ENCODE assay signal across 8 cellular contexts in genomic region chr12:6612247-6612646, GRCh38. TPM values are rescaled to one million over a fixed set of nuclear protein-coding genes. Genes with fewer than 3 reads are reported as not detected.
DNase-seq lines count a peak whose midpoint lies in the region; TF ChIP-seq lines count a peak whose summit lies in the region.
"Had no signal": no experiment of that assay in that cellular context is flagged by ENCODE, and none has a peak within 500 bp of the region (broad histone marks: within the 10 kb centered on the region; RNA-seq: fewer than 3 reads in every experiment).

No MANE protein-coding gene starts in this region.

- H3K27me3 ChIP-seq in HL-60 (ENCODE audit: insufficient read depth, poor library complexity, severe bottlenecking) (no peaks in the 10 kb centered on the region), SU-DHL-6 (ENCODE audit: low read length) (no peaks in the 10 kb centered on the region), endodermal cell (ENCODE audit: control insufficient read depth, insufficient read depth, low read length, poor library complexity, severe bottlenecking) (no peaks in the 10 kb centered on the region), skeletal muscle tissue (ENCODE audit: control insufficient read depth in 3 of 3, insufficient read depth in 3 of 3, low read length in 3 of 3) (no peaks in the 10 kb centered on the region)

- no peaks in the 10 kb centered on the region for H3K27me3 Mint-ChIP-seq in endodermal cell (ENCODE audit: insufficient read depth)

- no peak overlapping the region for H3K4me3 ChIP-seq in HL-60 (replicated peaks; ENCODE audit: insufficient read depth, low read length)
- H3K4me3 ChIP-seq in SU-DHL-6 (ENCODE audit: insufficient read depth, low read length, poor library complexity, severe bottlenecking) = no peak overlapping the region
- no peak overlapping the region for H3K4me3 ChIP-seq in endodermal cell (ENCODE audit: low read length)
- H3K4me3 ChIP-seq in skeletal muscle tissue (ENCODE audit: low read length in 3 of 3) = no peak overlapping the region

- no peaks in the 10 kb centered on the region for H3K36me3 Mint-ChIP-seq in endodermal cell (ENCODE audit: low read depth)

- H3K4me1 ChIP-seq in endodermal cell (ENCODE audit: control insufficient read depth, insufficient read depth, low read length) = peaks cover 14% of the 10 kb centered on the region
- peaks cover 14 to 26% (median 25%) of the 10 kb centered on the region in 3 donors for H3K4me1 ChIP-seq in skeletal muscle tissue (ENCODE audit: control insufficient read depth in 3 of 3, insufficient read depth in 3 of 3, low read length in 3 of 3)

- no peaks in the 10 kb centered on the region for H3K79me2 ChIP-seq in SU-DHL-6 (ENCODE audit: insufficient read depth, low read length)

- H3K9me3 ChIP-seq in SU-DHL-6 (ENCODE audit: insufficient read depth, low read length) = no peaks in the 10 kb centered on the region
- no peaks in the 10 kb centered on the region for H3K9me3 ChIP-seq in endodermal cell (ENCODE audit: control insufficient read depth, low read length)
- H3K9me3 ChIP-seq in skeletal muscle tissue (ENCODE audit: control insufficient read depth in 3 of 3, low read length in 3 of 3) = no peaks in the 10 kb centered on the region

- peak overlapping the region; percentile 97 for H3K27ac ChIP-seq in HL-60 (replicated peaks)
- peak overlapping the region; percentile 17 for H3K27ac ChIP-seq in SU-DHL-6 (ENCODE audit: low read depth, low read length)
- H3K27ac ChIP-seq in endodermal cell (ENCODE audit: low read depth, low read length) = peak overlapping the region; percentile 95
- H3K27ac ChIP-seq in skeletal muscle tissue (ENCODE audit: low read depth, low read length) = peak overlapping the region; percentile 79

- H3K4me3 Mint-ChIP-seq in endodermal cell = peak overlapping the region; percentile 40

- H2AFZ ChIP-seq in SU-DHL-6 (ENCODE audit: low read depth, low read length, severe bottlenecking) = no peak overlapping the region

- TF ChIP-seq CTCF in HL-60 (IDR thresholded peaks at IDR 0.05; ENCODE audit: insufficient read depth, low read length) (no peak), SU-DHL-6 (IDR thresholded peaks at IDR 0.05; ENCODE audit: insufficient read depth, low read length, poor library complexity, severe bottlenecking) (no peak), endodermal cell (conservative IDR thresholded peaks at IDR 0.05) (no peak)

- peaks cover 26% of the 10 kb centered on the region for H3K4me1 Mint-ChIP-seq in endodermal cell

- H3K9me2 ChIP-seq in SU-DHL-6 (replicated peaks; ENCODE audit: insufficient read depth, low read length) = no peaks in the 10 kb centered on the region

- WGBS in endodermal cell (ENCODE audit: insufficient coverage in 1 of 2, insufficient read length in 1 of 2), 2 experiments = 84% methylated on average over 3 to 6 of the region's 6 CpGs

- H3K9ac ChIP-seq in SU-DHL-6 (ENCODE audit: low read length) (no peak overlapping the region), endodermal cell (ENCODE audit: extremely low read depth, low read length, poor library complexity, severe bottlenecking) (no peak overlapping the region), skeletal muscle tissue (ENCODE audit: low read depth in 1 of 3, low read length in 3 of 3) (no peak overlapping the region)

- no peaks in the 10 kb centered on the region for H3K9me3 Mint-ChIP-seq in endodermal cell

- DNase-seq in HL-60 (ENCODE audit: low read depth in 1 of 2, low spot score in 1 of 2) = no peak
- no peak for DNase-seq in endodermal cell
- DNase-seq in anterior cingulate cortex (lab: John Stamatoyannopoulos, UW) = no peak
- no peak for DNase-seq in DMS79 treated with DMSO at 0.1 percent for 48 hours (lab: John Stamatoyannopoulos, UW)
- DNase-seq in OCI-M1 (lab: John Stamatoyannopoulos, UW) = no peak

- H3K27ac Mint-ChIP-seq in endodermal cell = no peak overlapping the region

- H4K20me1 ChIP-seq in SU-DHL-6 (ENCODE audit: low read depth, low read length) = no peaks in the 10 kb centered on the region

- peaks cover 40% of the 10 kb centered on the region for H3F3A ChIP-seq in SU-DHL-6 (ENCODE audit: insufficient read depth)

- peak overlapping the region; percentile 25 for H3K4me2 ChIP-seq in SU-DHL-6 (ENCODE audit: low read depth, low read length, poor library complexity, severe bottlenecking)

- H3K36me3 ChIP-seq in SU-DHL-6 (ENCODE audit: low read length) (no peaks in the 10 kb centered on the region), endodermal cell (ENCODE audit: control insufficient read depth, insufficient read depth, low read length) (no peaks in the 10 kb centered on the region), skeletal muscle tissue (ENCODE audit: control insufficient read depth in 3 of 3, insufficient read depth in 3 of 3, low read length in 3 of 3) (no peaks in the 10 kb centered on the region)

RNA-seq across cellular contexts. Expression of gene CHD4, which starts 5.1 kb away (rescaled TPM):
- total RNA-seq in endodermal cell (100 to 1,000 TPM; 276 to 385 TPM), skeletal muscle tissue (211 TPM)
- 300 TPM for polyA plus RNA-seq in endodermal cell (2013, experiment 1 of 2)
- polyA plus RNA-seq in endodermal cell (2013, experiment 2 of 2) = 277 TPM

RNA-seq across cellular contexts. Expression of gene LPAR5, which starts 23.5 kb away (rescaled TPM):
- total RNA-seq in endodermal cell (under 1 TPM; 0.24 to 0.73 TPM), skeletal muscle tissue (1.0 TPM)
- 0.07 TPM for polyA plus RNA-seq in endodermal cell (2013, experiment 1 of 2)
- not detected for polyA plus RNA-seq in endodermal cell (2013, experiment 2 of 2)
- total RNA-seq: glomerular endothelial cell had no signal

RNA-seq across cellular contexts. Expression of gene ACRBP, which starts 35.0 kb away (rescaled TPM):
- 1 to 10 TPM; 1.9 to 3.9 TPM for total RNA-seq in endodermal cell
- polyA plus RNA-seq in endodermal cell (2013, experiment 1 of 2) = 2.4 TPM
- 2.1 TPM for polyA plus RNA-seq in endodermal cell (2013, experiment 2 of 2)
- 1.0 TPM for total RNA-seq in skeletal muscle tissue

RNA-seq across cellular contexts. Expression of gene NOP2, which starts 44.2 kb away (rescaled TPM):
- total RNA-seq in endodermal cell (100 to 1,000 TPM in 1 of 2 donors, 10 to 100 TPM in 1; 51.6 to 135 TPM), skeletal muscle tissue (6.3 TPM)
- 43.2 TPM for polyA plus RNA-seq in endodermal cell (2013, experiment 1 of 2)
- 38.9 TPM for polyA plus RNA-seq in endodermal cell (2013, experiment 2 of 2)

RNA-seq across cellular contexts. Expression of gene ING4, which starts 50.7 kb away (rescaled TPM):
- total RNA-seq in endodermal cell = 10 to 100 TPM; 30.5 to 60.3 TPM
- 57.0 TPM for polyA plus RNA-seq in endodermal cell (2013, experiment 1 of 2)
- polyA plus RNA-seq in endodermal cell (2013, experiment 2 of 2) = 48.0 TPM
- total RNA-seq in skeletal muscle tissue = 38.1 TPM

Comparison
In these comparisons a context has a peak if more than half of its experiments do, and no peak if none do; other contexts are left out.
1. H3K27ac ChIP-seq: peak in every context shown above with its lines; median percentile 97 in HL-60; 95 in endodermal cell; 79 in skeletal muscle tissue; 17 in SU-DHL-6.